ENCODE assay signal across 8 cellular contexts in genomic region chr19:44954649-44955499, GRCh38. TPM values are rescaled to one million over a fixed set of nuclear protein-coding genes. Genes with fewer than 3 reads are reported as not detected.
DNase-seq lines count a peak whose midpoint lies in the region; ATAC-seq and TF ChIP-seq lines count a peak whose summit lies in the region.

A gene with protein sequence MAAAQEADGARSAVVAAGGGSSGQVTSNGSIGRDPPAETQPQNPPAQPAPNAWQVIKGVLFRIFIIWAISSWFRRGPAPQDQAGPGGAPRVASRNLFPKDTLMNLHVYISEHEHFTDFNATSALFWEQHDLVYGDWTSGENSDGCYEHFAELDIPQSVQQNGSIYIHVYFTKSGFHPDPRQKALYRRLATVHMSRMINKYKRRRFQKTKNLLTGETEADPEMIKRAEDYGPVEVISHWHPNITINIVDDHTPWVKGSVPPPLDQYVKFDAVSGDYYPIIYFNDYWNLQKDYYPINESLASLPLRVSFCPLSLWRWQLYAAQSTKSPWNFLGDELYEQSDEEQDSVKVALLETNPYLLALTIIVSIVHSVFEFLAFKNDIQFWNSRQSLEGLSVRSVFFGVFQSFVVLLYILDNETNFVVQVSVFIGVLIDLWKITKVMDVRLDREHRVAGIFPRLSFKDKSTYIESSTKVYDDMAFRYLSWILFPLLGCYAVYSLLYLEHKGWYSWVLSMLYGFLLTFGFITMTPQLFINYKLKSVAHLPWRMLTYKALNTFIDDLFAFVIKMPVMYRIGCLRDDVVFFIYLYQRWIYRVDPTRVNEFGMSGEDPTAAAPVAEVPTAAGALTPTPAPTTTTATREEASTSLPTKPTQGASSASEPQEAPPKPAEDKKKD (plus strand): TSS chr19:44955380. CDS start chr19:44955396, 16 bp downstream.

- ATAC-seq in HG03432 (IDR thresholded peaks at IDR 0.05; ENCODE audit: unreplicated experiment): peak; percentile 76

- DNase-seq in AML-193 (lab: John Stamatoyannopoulos, UW): peak; percentile 91 to 92
- DNase-seq in NCI-H460 (ENCODE audit: extremely low read depth, low read depth): peak; percentile 92
- peak; percentile 95 for DNase-seq in activated CD4-positive, CD25-positive, alpha-beta regulatory T cell treated with anti-CD3 and anti-CD28 coated beads, Interleukin-2, amount 50 U/mL, for 72 hours
- peak; percentile 96 for DNase-seq in cerebellar cortex (ENCODE audit: low spot score)
- DNase-seq in islet precursor cell: peak; percentile 97
- DNase-seq in stimulated activated CD4-positive, alpha-beta T cell treated with anti-CD3 and anti-CD28 coated beads, Interleukin-12 subunit alpha, Interleukin-12 subunit beta, amount 100 ng/mL, for 4 hours: peak; percentile 98

- peak; percentile 93 for TF ChIP-seq POLR2A in GM19193 (IDR thresholded peaks at IDR 0.05; ENCODE audit: extremely low read depth, insufficient read depth, insufficient read length)

RNA-seq across cellular contexts. Expression of the gene that starts here (rescaled TPM):
- 31.0 and 31.2 TPM in 2 replicates for total RNA-seq in NCI-H460 (2014; rRNA removed; shearing (Covaris generic))
- polyA plus RNA-seq in NCI-H460 (2014; cell fraction: nucleus; rRNA removed): 35.0 and 41.6 TPM in 2 replicates

Comparison
In these comparisons a context has a peak if more than half of its experiments do, and no peak if none do; other contexts are left out.
1. Peak in every context shown above with its lines: DNase-seq and ATAC-seq.